In the genomic region with DNA sequence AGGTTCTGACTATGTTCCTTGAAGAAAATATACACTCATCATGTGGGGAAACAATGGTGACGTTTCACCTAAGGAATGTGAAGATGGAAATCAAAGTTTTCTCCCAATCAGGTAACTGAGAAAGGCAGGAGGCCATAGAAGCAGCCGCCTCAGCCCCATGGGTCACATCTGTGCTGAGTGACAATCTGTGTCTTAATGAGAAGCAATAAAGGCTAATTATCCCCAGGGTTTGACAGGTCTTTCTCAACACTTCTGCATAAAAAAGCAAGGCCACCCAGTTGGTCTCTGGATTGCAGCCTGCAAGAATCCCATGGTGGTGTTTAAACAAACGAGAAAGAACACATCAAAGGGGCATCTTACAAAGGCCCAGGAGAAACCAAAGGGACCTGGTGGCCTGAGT, we compare ENCODE assay signal across 18 cellular contexts.
DNase-seq lines count a peak whose midpoint lies in the region; ATAC-seq and TF ChIP-seq lines count a peak whose summit lies in the region.
"Had no signal": no experiment of that assay in that cellular context is flagged by ENCODE, and none has a peak within 500 bp of the region (broad histone marks: within the 10 kb centered on the region; RNA-seq: fewer than 3 reads in every experiment).

No MANE protein-coding gene starts in this region.

- H3K27me3 ChIP-seq in DOHH2 (ENCODE audit: control insufficient read depth, low read length) (no peaks in the 10 kb centered on the region), HUES48 (ENCODE audit: control insufficient read depth, insufficient read depth, low read length) (no peaks in the 10 kb centered on the region), Panc1 (ENCODE audit: control insufficient read depth, insufficient read depth, low read length) (no peaks in the 10 kb centered on the region)
- H3K27me3 ChIP-seq: hepatocyte, left lung, vagina had no signal

- H3K9me2 ChIP-seq in DOHH2 (replicated peaks; ENCODE audit: control insufficient read depth, low read length), result no peaks in the 10 kb centered on the region

- H3K27ac ChIP-seq in DOHH2 (ENCODE audit: low read depth, low read length) (peak overlapping the region; percentile 96), HUES48 (ENCODE audit: low read depth, low read length) (peak overlapping the region; percentile 74), Panc1 (ENCODE audit: low read length) (peak overlapping the region; percentile 83)
- H3K27ac ChIP-seq: epithelial cell of prostate, hepatocyte, left lung, vagina had no signal

- H3K4me1 Mint-ChIP-seq in activated T-cell treated with anti-CD3 and anti-CD28 coated beads, Interleukin-2, amount 50 U/mL, for 24 hours (ENCODE audit: low read depth), result no peaks in the 10 kb centered on the region
- H3K4me1 Mint-ChIP-seq: activated CD4-positive, alpha-beta memory T cell treated with anti-CD3 and anti-CD28 coated beads, Interleukin-2, amount 10 ng/mL, durations not matched to agents 7 days and 5 days had no signal

- no peaks in the 10 kb centered on the region for H3K36me3 Mint-ChIP-seq in activated T-cell treated with anti-CD3 and anti-CD28 coated beads, Interleukin-2, amount 50 U/mL, for 24 hours (ENCODE audit: low read depth)

- DNase-seq in Panc1 (ENCODE audit: low read depth, low spot score), result no peak
- peak; percentile 30 for DNase-seq in iPS-NIHi7 (ENCODE audit: extremely low spot score)
- DNase-seq in activated T-cell treated with anti-CD3 and anti-CD28 coated beads, Interleukin-2, amount 50 U/mL, for 24 hours, result no peak
- no peak for DNase-seq in GM13977 (ENCODE audit: low spot score)
- DNase-seq in stimulated activated naive CD4-positive, alpha-beta T cell (lab: John Stamatoyannopoulos, UW), result no peak
- DNase-seq in UCSD-AML1 (lab: John Stamatoyannopoulos, UW; ENCODE audit: unreplicated experiment), result no peak
- DNase-seq: activated CD4-positive, alpha-beta memory T cell treated with anti-CD3 and anti-CD28 coated beads, Interleukin-2, amount 10 ng/mL, durations not matched to agents 7 days and 5 days; amygdala; left lung; NCI-H1092 treated with DMSO at 0.1 percent for 48 hours; NCI-H2081; NCI-H446; T-helper 9 cell had no signal

- H3K4me3 ChIP-seq in DOHH2 (ENCODE audit: low read length), result no peak overlapping the region
- H3K4me3 ChIP-seq in HUES48 (ENCODE audit: low read depth, low read length), result no peak overlapping the region
- no peak overlapping the region for H3K4me3 ChIP-seq in Panc1 (ENCODE audit: low read depth in 2 of 2, low read length in 2 of 2)
- H3K4me3 ChIP-seq: hepatocyte, left lung, vagina had no signal

- H3K79me2 ChIP-seq in DOHH2 (ENCODE audit: control insufficient read depth, low read length), result no peaks in the 10 kb centered on the region
- H3K79me2 ChIP-seq: hepatocyte had no signal

- intact Hi-C loops in Panc1 (cut with micrococcal nuclease; ENCODE audit: unreplicated experiment), result no loop called here

- H3K36me3 ChIP-seq in DOHH2 (ENCODE audit: control insufficient read depth, low read length) (peaks cover 15% of the 10 kb centered on the region), HUES48 (ENCODE audit: control insufficient read depth, insufficient read depth, low read length) (no peaks in the 10 kb centered on the region), Panc1 (ENCODE audit: control insufficient read depth, insufficient read depth, low read length) (no peaks in the 10 kb centered on the region)
- H3K36me3 ChIP-seq: left lung, vagina had no signal

- H3F3A ChIP-seq in DOHH2 (ENCODE audit: control insufficient read depth, insufficient read depth), result peaks cover 33% of the 10 kb centered on the region

- no peaks in the 10 kb centered on the region for H4K20me1 ChIP-seq in DOHH2 (ENCODE audit: control insufficient read depth, insufficient read depth, low read depth, low read length)

- no peaks in the 10 kb centered on the region for H3K27me3 Mint-ChIP-seq in activated T-cell treated with anti-CD3 and anti-CD28 coated beads, Interleukin-2, amount 50 U/mL, for 24 hours
- H3K27me3 Mint-ChIP-seq: activated CD4-positive, alpha-beta memory T cell treated with anti-CD3 and anti-CD28 coated beads, Interleukin-2, amount 10 ng/mL, durations not matched to agents 7 days and 5 days had no signal

- in situ Hi-C loops in Panc1 (cut with HindIII; ENCODE audit: low pct_unique_long_range_greater_than_20kb, low sequenced_read_pairs), result no loop called here
- in situ Hi-C loops in GM13977 (cut with MboI; ENCODE audit: low pct_unique_long_range_greater_than_20kb, low sequenced_read_pairs, unreplicated experiment), result no loop called here

- no peaks in the 10 kb centered on the region for H3K9me3 Mint-ChIP-seq in activated T-cell treated with anti-CD3 and anti-CD28 coated beads, Interleukin-2, amount 50 U/mL, for 24 hours
- H3K9me3 Mint-ChIP-seq: activated CD4-positive, alpha-beta memory T cell treated with anti-CD3 and anti-CD28 coated beads, Interleukin-2, amount 10 ng/mL, durations not matched to agents 7 days and 5 days had no signal

- CTCF ChIA-PET in Panc1 (lab: Charles Lee), result no interaction called here

- peak overlapping the region; percentile 55 for H3K4me2 ChIP-seq in DOHH2 (ENCODE audit: low read length)
- H3K4me2 ChIP-seq: hepatocyte had no signal

- H3K9ac ChIP-seq in HUES48 (ENCODE audit: low read depth, low read length), result no peak overlapping the region

- no peak for TF ChIP-seq CTCF in DOHH2 (IDR thresholded peaks at IDR 0.05; ENCODE audit: low read depth, low read length, poor library complexity, severe bottlenecking)
- TF ChIP-seq CTCF in Panc1 (IDR thresholded peaks at IDR 0.05), result no peak
- no peak for TF ChIP-seq CTCF in GM13977 (IDR thresholded peaks at IDR 0.05; ENCODE audit: extremely low read depth, insufficient read depth, missing control alignments)

- H3K4me3 Mint-ChIP-seq in activated T-cell treated with anti-CD3 and anti-CD28 coated beads, Interleukin-2, amount 50 U/mL, for 24 hours, result no peak overlapping the region
- H3K4me3 Mint-ChIP-seq: activated CD4-positive, alpha-beta memory T cell treated with anti-CD3 and anti-CD28 coated beads, Interleukin-2, amount 10 ng/mL, durations not matched to agents 7 days and 5 days had no signal

- POLR2A ChIA-PET in Panc1 (lab: Charles Lee), result no interaction called here

- no TSS peak for BruUV-seq in Panc1 (replicated peaks; lab: Mats Ljungman, UMichigan)

- H3K9me3 ChIP-seq in DOHH2 (ENCODE audit: control insufficient read depth, insufficient read depth, low read length) (peaks cover 17% of the 10 kb centered on the region), HUES48 (ENCODE audit: control insufficient read depth, insufficient read depth, low read length) (no peaks in the 10 kb centered on the region; the same call in 1 of the 2 replicates), Panc1 (ENCODE audit: control insufficient read depth, insufficient read depth, low read depth, low read length) (peaks cover 7% of the 10 kb centered on the region)
- H3K9me3 ChIP-seq: left lung, vagina had no signal

- H3K4me1 ChIP-seq in DOHH2 (ENCODE audit: control insufficient read depth, low read length) (peaks cover 78% of the 10 kb centered on the region), HUES48 (ENCODE audit: control insufficient read depth, insufficient read depth, low read length) (peaks cover 18% of the 10 kb centered on the region), Panc1 (ENCODE audit: control insufficient read depth, insufficient read depth, low read length) (peaks cover 12% of the 10 kb centered on the region; the same call in 1 of the 2 replicates)

- H3K27ac Mint-ChIP-seq in activated T-cell treated with anti-CD3 and anti-CD28 coated beads, Interleukin-2, amount 50 U/mL, for 24 hours, result no peak overlapping the region
- H3K27ac Mint-ChIP-seq: activated CD4-positive, alpha-beta memory T cell treated with anti-CD3 and anti-CD28 coated beads, Interleukin-2, amount 10 ng/mL, durations not matched to agents 7 days and 5 days had no signal

- ATAC-seq in Panc1, result no peak
- ATAC-seq: left lung had no signal
